ENCODE assay signal across 18 cellular contexts in genomic region chr3:183123891-183124290, GRCh38. TPM values are rescaled to one million over a fixed set of nuclear protein-coding genes. Genes with fewer than 3 reads are reported as not detected.
A peak's percentile ranks its signal among the peaks of the same experiment; 100 is the strongest.
DNase-seq lines count a peak whose midpoint lies in the region; ATAC-seq and TF ChIP-seq lines count a peak whose summit lies in the region.
"Had no signal": no experiment of that assay in that cellular context is flagged by ENCODE, and none has a peak within 500 bp of the region (broad histone marks: within the 10 kb centered on the region; RNA-seq: fewer than 3 reads in every experiment).

No MANE protein-coding gene starts in this region.

- POLR2A ChIA-PET in HEK293 (lab: Yijun Ruan, JAX) (no interaction called here), RWPE1 (lab: Yijun Ruan, JAX; ENCODE audit: low non-redundant PET) (no interaction called here)

- CTCF ChIA-PET in HEK293 (lab: Yijun Ruan, JAX) = interaction anchor here (1.7 to 4.8 kb wide), 5 partner anchors 55 to 261 kb away, joined by 7 to 40 read pairs (median 27); no protein-coding TSS in a partner anchor
- CTCF ChIA-PET in RWPE1 (lab: Yijun Ruan, JAX) = interaction anchor here (1.7 kb wide), 1 partner anchor 54 kb away, joined by 12 read pairs; no protein-coding TSS in a partner anchor

- H3K27ac ChIP-seq in HEK293 (ENCODE audit: extremely low read depth, low read depth, low read length) = no peak overlapping the region
- H3K27ac ChIP-seq in RWPE1 = no peak overlapping the region
- H3K27ac ChIP-seq: C4-2B, gastrocnemius medialis, lower lobe of right lung, spleen had no signal

- no peaks in the 10 kb centered on the region for H3K9me3 ChIP-seq in HEK293 (ENCODE audit: control insufficient read depth, insufficient read depth, low read depth, low read length)
- H3K9me3 ChIP-seq: gastrocnemius medialis had no signal

- DNase-seq in NCI-H1417 (lab: John Stamatoyannopoulos, UW) (peak in 2 of 3 experiments; percentile 19 to 47), NCI-H1417 treated with DMSO at 0.1 percent for 48 hours (lab: John Stamatoyannopoulos, UW) (no peak), astrocyte of the hippocampus (ENCODE audit: low read depth, low spot score) (peak; percentile 68), lung microvascular endothelial cell (ENCODE audit: low read depth in 2 of 2) (peak; percentile 23 to 72), RWPE1 (ENCODE audit: low spot score) (no peak), occipital lobe (lab: John Stamatoyannopoulos, UW) (no peak)
- DNase-seq: 8988T; activated CD4-positive, CD25-positive, alpha-beta regulatory T cell treated with anti-CD3 and anti-CD28 coated beads, Interleukin-2, amount 50 U/mL, for 72 hours; central memory CD4-positive, alpha-beta T cell; endodermal cell; gastrocnemius medialis; lower lobe of right lung; naive thymus-derived CD8-positive, alpha-beta T cell; NCI-H1694; spleen had no signal

- H3K36me3 ChIP-seq in HEK293 (ENCODE audit: control insufficient read depth in 2 of 2, insufficient read depth in 1 of 2, low read length in 2 of 2) = no peaks in the 10 kb centered on the region
- H3K36me3 ChIP-seq: gastrocnemius medialis, lower lobe of right lung, spleen had no signal

- no peak overlapping the region for H3K4me3 ChIP-seq in HEK293 (ENCODE audit: low read depth, low read length)
- H3K4me3 ChIP-seq: gastrocnemius medialis, lower lobe of right lung, spleen had no signal

- ATAC-seq in HG03457 (IDR thresholded peaks at IDR 0.05; ENCODE audit: unreplicated experiment) = no peak
- ATAC-seq: gastrocnemius medialis; lower lobe of right lung; naive thymus-derived CD8-positive, alpha-beta T cell had no signal

- H3K4me1 ChIP-seq in HEK293 (ENCODE audit: control insufficient read depth, insufficient read depth, low read length) = no peaks in the 10 kb centered on the region
- H3K4me1 ChIP-seq: lower lobe of right lung had no signal

- TF ChIP-seq CTCF in HEK293 (tag by site-specific recombination; IDR thresholded peaks at IDR 0.05) (no peak), RWPE1 (conservative IDR thresholded peaks at IDR 0.05; ENCODE audit: low read depth) (no peak)

TF ChIP-seq in HEK293, 187 proteins besides CTCF, POLR2A, EP300 and RAD21:
- TF ChIP-seq ZNF335 (tag by site-specific recombination; conservative IDR thresholded peaks at IDR 0.05) (peak; percentile 51; the same call in 1 of the 2 replicates), ZNF777 (tag by site-specific recombination; IDR thresholded peaks at IDR 0.05; ENCODE audit: borderline replicate concordance) (no peak), ZNF239 (tag by site-specific recombination; IDR thresholded peaks at IDR 0.05) (no peak), ZBTB26 (tag by site-specific recombination; optimal IDR thresholded peaks at IDR 0.05) (no peak)

RNA-seq across cellular contexts. Expression of gene MCCC1, which starts 24.6 kb away (rescaled TPM):
- total RNA-seq in lung microvascular endothelial cell (19.0 and 20.3 TPM in 2 replicates), occipital lobe (37.1 TPM)

RNA-seq across cellular contexts. Expression of gene LAMP3, which starts 38.6 kb away (rescaled TPM):
- total RNA-seq in lung microvascular endothelial cell (18.5 and 29.6 TPM in 2 replicates), occipital lobe (not detected)
- total RNA-seq: gastrocnemius medialis had no signal

Comparison
In these comparisons a context has a peak if more than half of its experiments do, and no peak if none do; other contexts are left out.
1. DNase-seq: peak in NCI-H1417 (2 of 3), astrocyte of the hippocampus (single experiment) and lung microvascular endothelial cell (2 of 2); none in NCI-H1417 treated with DMSO at 0.1 percent for 48 hours (single experiment), RWPE1 (single experiment) and occipital lobe (single experiment).
2. RNA of gene LAMP3, which starts 38.6 kb away (total RNA-seq): 18.5 to 29.6 TPM in lung microvascular endothelial cell; not detected in occipital lobe (single experiment); every median in the first group is over 10 times any median in the second.